9 cellular contexts compared by ENCODE assay signal in the genomic region with DNA sequence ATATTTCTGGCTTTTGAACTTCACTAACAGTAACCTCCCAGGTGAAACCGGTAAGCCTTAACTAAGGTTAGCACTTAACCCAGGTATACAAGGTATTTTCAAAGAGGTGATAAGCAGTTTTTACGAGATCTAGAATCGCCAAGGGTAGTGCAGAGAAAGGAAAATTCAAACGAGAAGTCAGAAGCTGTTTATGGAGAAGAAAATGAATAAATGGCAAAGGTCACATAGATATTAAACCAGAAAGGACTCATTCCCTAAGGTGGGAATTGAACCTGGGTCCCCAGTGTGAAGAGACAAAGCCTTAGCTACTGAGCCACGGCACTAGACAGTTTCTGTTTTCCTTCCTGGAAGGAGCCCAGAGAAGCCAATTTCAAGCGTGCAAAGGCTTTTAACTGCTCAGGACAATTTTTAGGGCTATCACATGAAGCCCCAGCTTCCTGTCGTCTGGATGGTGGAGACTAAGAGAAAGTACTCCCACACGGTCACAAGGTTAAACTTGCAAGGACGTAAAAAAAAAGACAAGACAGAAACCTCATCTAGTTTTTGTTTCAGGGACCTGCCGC. TPM values are rescaled to one million over a fixed set of nuclear protein-coding genes. Genes with fewer than 3 reads are reported as not detected.
A peak's percentile ranks its signal among the peaks of the same experiment; 100 is the strongest.
DNase-seq lines count a peak whose midpoint lies in the region; ATAC-seq, FAIRE-seq and TF ChIP-seq lines count a peak whose summit lies in the region.
"Had no signal": no experiment of that assay in that cellular context is flagged by ENCODE, and none has a peak within 500 bp of the region (broad histone marks: within the 10 kb centered on the region; RNA-seq: fewer than 3 reads in every experiment).

No MANE protein-coding gene starts in this region.

- H3K27ac ChIP-seq in ascending aorta: no peak overlapping the region

- no peaks in the 10 kb centered on the region for H3K9me3 ChIP-seq in ascending aorta
- no peaks in the 10 kb centered on the region for H3K9me3 ChIP-seq in MG63

- DNase-seq in CD14-positive monocyte (ENCODE audit: low spot score): peak; percentile 14
- peak; percentile 75 for DNase-seq in MV-4-11 (lab: John Stamatoyannopoulos, UW)
- peak in 1 of 2 donors; percentile 60 for DNase-seq in activated naive CD4-positive, alpha-beta T cell treated with anti-CD3 and anti-CD28 coated beads, Interleukin-2, amount 50 U/mL, for 72 hours (ENCODE audit: low spot score in 2 of 2)
- DNase-seq in natural killer cell: no peak
- no peak for DNase-seq in NCI-H1694 (lab: John Stamatoyannopoulos, UW)
- no peak for DNase-seq in ascending aorta (ENCODE audit: low spot score in 2 of 2)
- DNase-seq in HTR-8/SVneo (ENCODE audit: insufficient read length, low spot score): no peak
- DNase-seq in MG63: no peak
- DNase-seq: NCI-H446 treated with DMSO at 0.1 percent for 48 hours had no signal

- H3K27me3 ChIP-seq in ascending aorta (no peaks in the 10 kb centered on the region), MG63 (no peaks in the 10 kb centered on the region)

- H3K36me3 Mint-ChIP-seq in CD14-positive monocyte (no peaks in the 10 kb centered on the region), natural killer cell (no peaks in the 10 kb centered on the region)
- H3K36me3 Mint-ChIP-seq in activated naive CD4-positive, alpha-beta T cell treated with anti-CD3 and anti-CD28 coated beads, Interleukin-2, amount 50 U/mL, for 72 hours: peaks cover 9 to 38% of the 10 kb centered on the region in 2 donors

- peak; percentile 42 to 68 for ATAC-seq in activated naive CD4-positive, alpha-beta T cell treated with anti-CD3 and anti-CD28 coated beads, Interleukin-2, amount 50 U/mL, for 72 hours
- peak; percentile 50 to 76 (median 66) for ATAC-seq in natural killer cell

- H3K27ac Mint-ChIP-seq in CD14-positive monocyte (no peak overlapping the region), natural killer cell (peak overlapping the region; percentile 84 to 88)
- peak overlapping the region; percentile 10 to 89 for H3K27ac Mint-ChIP-seq in activated naive CD4-positive, alpha-beta T cell treated with anti-CD3 and anti-CD28 coated beads, Interleukin-2, amount 50 U/mL, for 72 hours

- H3K4me1 Mint-ChIP-seq in CD14-positive monocyte: peaks cover 9% of the 10 kb centered on the region
- peaks cover 45 to 56% of the 10 kb centered on the region in 2 donors for H3K4me1 Mint-ChIP-seq in natural killer cell

- H3K36me3 ChIP-seq in ascending aorta (no peaks in the 10 kb centered on the region), MG63 (no peaks in the 10 kb centered on the region)

- H3K4me3 ChIP-seq in ascending aorta: no peak overlapping the region
- H3K4me3 ChIP-seq in MG63: no peak overlapping the region

- H3K9me3 Mint-ChIP-seq in CD14-positive monocyte (no peaks in the 10 kb centered on the region), natural killer cell (no peaks in the 10 kb centered on the region)
- H3K9me3 Mint-ChIP-seq in activated naive CD4-positive, alpha-beta T cell treated with anti-CD3 and anti-CD28 coated beads, Interleukin-2, amount 50 U/mL, for 72 hours: no peaks in the 10 kb centered on the region

- no peak for FAIRE-seq in HTR-8/SVneo (lab: Jason Lieb, UNC)

- peaks cover 15 to 21% of the 10 kb centered on the region in 2 donors for H3K4me1 ChIP-seq in ascending aorta

- TF ChIP-seq CTCF in CD14-positive monocyte (IDR thresholded peaks at IDR 0.05) (no peak), natural killer cell (IDR thresholded peaks at IDR 0.05) (no peak), ascending aorta (IDR thresholded peaks at IDR 0.05) (no peak)

- intact Hi-C loops in CD14-positive monocyte (cut with micrococcal nuclease): no loop called here
- intact Hi-C loops in natural killer cell (cut with micrococcal nuclease): no loop called here
- intact Hi-C loops in ascending aorta (cut with DNase I): no loop called here

- no peak overlapping the region for H3K4me3 Mint-ChIP-seq in CD14-positive monocyte
- peak overlapping the region; percentile 29 for H3K4me3 Mint-ChIP-seq in natural killer cell

- H3K27me3 Mint-ChIP-seq in CD14-positive monocyte (ENCODE audit: low read depth in 3 of 3) (peaks cover 0 to 4% (median 1%) of the 10 kb centered on the region in 3 donors), natural killer cell (ENCODE audit: low read depth in 2 of 2) (no peaks in the 10 kb centered on the region)

RNA-seq across cellular contexts. Expression of gene C1QTNF6, which starts 5.7 kb away (rescaled TPM):
- under 1 TPM; 0.14 to 0.24 TPM for polyA plus RNA-seq in CD14-positive monocyte
- total RNA-seq in activated naive CD4-positive, alpha-beta T cell treated with anti-CD3 and anti-CD28 coated beads, Interleukin-2, amount 50 U/mL, for 72 hours: 10 to 100 TPM; 13.8 to 14.5 TPM
- total RNA-seq in natural killer cell (10 to 100 TPM in 1 of 3 donors, 1 to 10 TPM in 2; 6.0 to 10.3 (median 6.7) TPM), ascending aorta (4.6 TPM)
- total RNA-seq in MG63 (2014; rRNA removed; shearing (Covaris generic); ENCODE audit: low replicate concordance): 3.9 and 23.9 TPM in 2 replicates

RNA-seq across cellular contexts. Expression of gene SSTR3, which starts 18.6 kb away (rescaled TPM):
- polyA plus RNA-seq in CD14-positive monocyte: not detected
- 10 to 100 TPM in 1 of 2 donors, 1 to 10 TPM in 1; 5.2 to 28.1 TPM for total RNA-seq in activated naive CD4-positive, alpha-beta T cell treated with anti-CD3 and anti-CD28 coated beads, Interleukin-2, amount 50 U/mL, for 72 hours
- under 1 TPM; 0.20 to 0.64 (median 0.23) TPM for total RNA-seq in natural killer cell
- not detected for total RNA-seq in ascending aorta
- total RNA-seq in MG63 (2014; rRNA removed; shearing (Covaris generic); ENCODE audit: low replicate concordance): not detected in 2 replicates

RNA-seq across cellular contexts. Expression of gene IL2RB, which starts 44.0 kb away (rescaled TPM):
- 1 to 10 TPM in 1 of 2 donors, under 1 TPM in 1; 0.60 to 1.7 TPM for polyA plus RNA-seq in CD14-positive monocyte
- total RNA-seq in activated naive CD4-positive, alpha-beta T cell treated with anti-CD3 and anti-CD28 coated beads, Interleukin-2, amount 50 U/mL, for 72 hours: 100 to 1,000 TPM; 170 to 253 TPM
- 1,000 to 10,000 TPM in 2 of 3 donors, 100 to 1,000 TPM in 1; 905 to 1,386 (median 1,021) TPM for total RNA-seq in natural killer cell
- 0.96 TPM for total RNA-seq in ascending aorta
- not detected in 2 replicates for total RNA-seq in MG63 (2014; rRNA removed; shearing (Covaris generic); ENCODE audit: low replicate concordance)

RNA-seq across cellular contexts. Expression of gene RAC2, which starts 50.4 kb away (rescaled TPM):
- polyA plus RNA-seq in CD14-positive monocyte: 100 to 1,000 TPM; 360 to 529 TPM
- total RNA-seq in activated naive CD4-positive, alpha-beta T cell treated with anti-CD3 and anti-CD28 coated beads, Interleukin-2, amount 50 U/mL, for 72 hours: 100 to 1,000 TPM; 655 to 769 TPM
- total RNA-seq in natural killer cell: 100 to 1,000 TPM; 647 to 744 (median 741) TPM
- total RNA-seq in ascending aorta: 11.5 TPM
- not detected in 2 replicates for total RNA-seq in MG63 (2014; rRNA removed; shearing (Covaris generic); ENCODE audit: low replicate concordance)

Comparison
In these comparisons a context has a peak if more than half of its experiments do, and no peak if none do; other contexts are left out.
1. DNase-seq: peak in CD14-positive monocyte (single experiment) and MV-4-11 (single experiment); none in natural killer cell (single experiment), NCI-H1694 (single experiment), ascending aorta (0 of 2), HTR-8/SVneo (single experiment) and MG63 (single experiment).
2. H3K27ac Mint-ChIP-seq: peak in activated naive CD4-positive, alpha-beta T cell treated with anti-CD3 and anti-CD28 coated beads, Interleukin-2, amount 50 U/mL, for 72 hours (2 of 2) and natural killer cell (2 of 2); none in CD14-positive monocyte (0 of 7).
3. RNA of gene IL2RB, which starts 44.0 kb away (total RNA-seq): 905 to 1,386 TPM in natural killer cell and 170 to 253 TPM in activated naive CD4-positive, alpha-beta T cell treated with anti-CD3 and anti-CD28 coated beads, Interleukin-2, amount 50 U/mL, for 72 hours; 0.96 TPM in ascending aorta (single experiment) and not detected in MG63; every median in the first group is over 10 times any median in the second.